In genomic region chr11:118886681-118887111, GRCh38 we compare ENCODE assay signal across 13 cellular contexts. TPM values are rescaled to one million over a fixed set of nuclear protein-coding genes. Genes with fewer than 3 reads are reported as not detected.
DNase-seq lines count a peak whose midpoint lies in the region; ATAC-seq, FAIRE-seq and TF ChIP-seq lines count a peak whose summit lies in the region.
"Had no signal": no experiment of that assay in that cellular context is flagged by ENCODE, and none has a peak within 500 bp of the region (broad histone marks: within the 10 kb centered on the region; RNA-seq: fewer than 3 reads in every experiment).

No MANE protein-coding gene starts in this region.

- H3K9me3 ChIP-seq in esophagus squamous epithelium (no peaks in the 10 kb centered on the region), upper lobe of right lung (no peaks in the 10 kb centered on the region), HepG2 (ENCODE audit: low read length) (no peaks in the 10 kb centered on the region)
- H3K9me3 ChIP-seq: HAP-1 had no signal

- peak overlapping the region; percentile 26 for H3K4me3 Mint-ChIP-seq in activated naive CD4-positive, alpha-beta T cell treated with anti-CD3 and anti-CD28 coated beads for 36 hours
- H3K4me3 Mint-ChIP-seq: neural crest cell had no signal

- H3K36me3 Mint-ChIP-seq in activated naive CD4-positive, alpha-beta T cell treated with anti-CD3 and anti-CD28 coated beads for 36 hours (ENCODE audit: low read depth): peaks cover 43% of the 10 kb centered on the region

- no peak overlapping the region for H2AFZ ChIP-seq in HepG2 (ENCODE audit: low read length)

- H3K36me3 ChIP-seq in esophagus squamous epithelium: no peaks in the 10 kb centered on the region
- no peaks in the 10 kb centered on the region for H3K36me3 ChIP-seq in upper lobe of right lung
- no peaks in the 10 kb centered on the region for H3K36me3 ChIP-seq in HepG2 (replicated peaks in 1 of 2; ENCODE audit: control insufficient read depth in 1 of 2, insufficient read depth in 2 of 2, low read length in 2 of 2)
- H3K36me3 ChIP-seq: HAP-1 had no signal

- H3K4me1 Mint-ChIP-seq in activated naive CD4-positive, alpha-beta T cell treated with anti-CD3 and anti-CD28 coated beads for 36 hours (ENCODE audit: low read depth): peaks cover 82% of the 10 kb centered on the region

- no peak for TF ChIP-seq CTCF in esophagus squamous epithelium (IDR thresholded peaks at IDR 0.05)
- no peak for TF ChIP-seq CTCF in upper lobe of right lung (IDR thresholded peaks at IDR 0.05)
- no peak for TF ChIP-seq CTCF in HepG2 (CRISPR knock-in tag; IDR thresholded peaks at IDR 0.05)

- H3K27me3 ChIP-seq in esophagus squamous epithelium (no peaks in the 10 kb centered on the region), upper lobe of right lung (no peaks in the 10 kb centered on the region), HepG2 (ENCODE audit: control insufficient read depth in 1 of 2, insufficient read depth in 2 of 2, low read length in 2 of 2) (peaks cover 8 to 62% of the 10 kb centered on the region in 2 experiments; a peak in 4 of 5 replicates)

- TF ChIP-seq POLR2A in esophagus squamous epithelium (IDR thresholded peaks at IDR 0.05): no peak
- TF ChIP-seq POLR2A in HepG2 (IDR thresholded peaks at IDR 0.05; ENCODE audit: insufficient read depth in 1 of 2, low read depth in 2 of 2, low read length in 2 of 2): no peak

- 59 to 90% methylated on average over 4 to 5 of the region's 8 CpGs for WGBS in esophagus squamous epithelium, 2 donors
- WGBS in HepG2 (ENCODE audit: low lambda C conversion rate): 81% methylated on average over 7 of the region's 8 CpGs

- H3K9me3 Mint-ChIP-seq in activated naive CD4-positive, alpha-beta T cell treated with anti-CD3 and anti-CD28 coated beads for 36 hours: no peaks in the 10 kb centered on the region
- H3K9me3 Mint-ChIP-seq: neural crest cell had no signal

- H3K9ac ChIP-seq in HepG2 (ENCODE audit: insufficient read depth, low read depth, low read length): no peak overlapping the region

- H3K4me2 ChIP-seq in HepG2 (ENCODE audit: low read depth, low read length): no peak overlapping the region

- H3K27me3 Mint-ChIP-seq in activated naive CD4-positive, alpha-beta T cell treated with anti-CD3 and anti-CD28 coated beads for 36 hours (ENCODE audit: low read depth): no peaks in the 10 kb centered on the region

- DNase-seq in activated naive CD4-positive, alpha-beta T cell treated with anti-CD3 and anti-CD28 coated beads for 36 hours: no peak
- DNase-seq in activated naive CD4-positive, alpha-beta T cell treated with anti-CD3 and anti-CD28 coated beads, Interleukin-2, amount 50 U/mL, for 16 hours: no peak
- DNase-seq in MV-4-11 (lab: John Stamatoyannopoulos, UW): peak; percentile 72
- DNase-seq in esophagus squamous epithelium (lab: John Stamatoyannopoulos, UW): no peak
- no peak for DNase-seq in upper lobe of right lung
- no peak for DNase-seq in HepG2 (ENCODE audit: low spot score)
- no peak for DNase-seq in RCC 7860 (ENCODE audit: low spot score)
- DNase-seq: activated gamma-delta T cell, NCI-H446 had no signal

- no TSS peak for BruUV-seq in HepG2 (replicated peaks; lab: Mats Ljungman, UMichigan)

- TF ChIP-seq EP300 in HepG2 (IDR thresholded peaks at IDR 0.05; ENCODE audit: low read depth in 2 of 2, low read length in 2 of 2): no peak
- no peak for TF ChIP-seq EP300 in HepG2 (CRISPR knock-in tag; IDR thresholded peaks at IDR 0.05; ENCODE audit: borderline replicate concordance)

- peaks cover 7 to 34% (median 24%) of the 10 kb centered on the region in 3 donors for H3K4me1 ChIP-seq in esophagus squamous epithelium
- peaks cover 27% of the 10 kb centered on the region for H3K4me1 ChIP-seq in upper lobe of right lung
- peaks cover 37% of the 10 kb centered on the region for H3K4me1 ChIP-seq in HepG2 (ENCODE audit: insufficient read depth, low read length)
- H3K4me1 ChIP-seq: HAP-1 had no signal

- no peaks in the 10 kb centered on the region for H4K20me1 ChIP-seq in HepG2 (ENCODE audit: insufficient read depth, low read length)

- no peaks in the 10 kb centered on the region for H3K79me2 ChIP-seq in HepG2 (ENCODE audit: insufficient read depth, low read length)

- POLR2A ChIA-PET in HepG2 (lab: Yijun Ruan, JAX): no interaction called here

- no peak for FAIRE-seq in HepG2 (lab: Jason Lieb, UNC)
- no peak for FAIRE-seq in RCC 7860 (lab: Jason Lieb, UNC)
- FAIRE-seq: TTC549 had no signal

- in situ Hi-C loops in HepG2 (cut with HindIII; ENCODE audit: extremely low pct_ligation_motif_present, low pct_unique_long_range_greater_than_20kb): no loop called here

- CTCF ChIA-PET in activated naive CD4-positive, alpha-beta T cell treated with anti-CD3 and anti-CD28 coated beads for 36 hours (lab: Charles Lee): interaction anchor here (2.9 kb wide), 1 partner anchor 197 kb away, joined by 7 read pairs; no protein-coding TSS in a partner anchor
- CTCF ChIA-PET in HepG2 (lab: Yijun Ruan, JAX; ENCODE audit: low intra/inter-chr PET ratio, low total read pairs): no interaction called here

- H3K4me3 ChIP-seq in esophagus squamous epithelium: peak overlapping the region in 1 of 4 donors; percentile 11
- no peak overlapping the region for H3K4me3 ChIP-seq in upper lobe of right lung
- H3K4me3 ChIP-seq in HepG2 (replicated peaks in 1 of 3; ENCODE audit: insufficient read depth in 1 of 3, low read depth in 2 of 3, low read length in 3 of 3): no peak overlapping the region
- H3K4me3 ChIP-seq: HAP-1 had no signal

- no peak for TF ChIP-seq RAD21 in HepG2 (CRISPR knock-in tag; IDR thresholded peaks at IDR 0.05)

- no peak overlapping the region for H3K27ac Mint-ChIP-seq in activated naive CD4-positive, alpha-beta T cell treated with anti-CD3 and anti-CD28 coated beads for 36 hours

- ATAC-seq in upper lobe of right lung (peak; percentile 12), HepG2 (no peak), GM21367 (IDR thresholded peaks at IDR 0.05; ENCODE audit: unreplicated experiment) (no peak)

- peak overlapping the region in 3 of 4 donors; percentile 70 to 79 (median 73) for H3K27ac ChIP-seq in esophagus squamous epithelium
- no peak overlapping the region for H3K27ac ChIP-seq in upper lobe of right lung
- no peak overlapping the region for H3K27ac ChIP-seq in HepG2 (ENCODE audit: extremely low read length, insufficient read depth, low read length)

- intact Hi-C loops in activated naive CD4-positive, alpha-beta T cell treated with anti-CD3 and anti-CD28 coated beads for 36 hours (cut with micrococcal nuclease): no loop called here
- intact Hi-C loops in esophagus squamous epithelium (cut with DNase I): no loop called here
- intact Hi-C loops in upper lobe of right lung (cut with DNase I): no loop called here
- intact Hi-C loops in HepG2 (cut with micrococcal nuclease; ENCODE audit: unreplicated experiment): no loop called here

RNA-seq across cellular contexts. Expression of gene CXCR5, which starts 3.0 kb away (rescaled TPM):
- total RNA-seq in activated naive CD4-positive, alpha-beta T cell treated with anti-CD3 and anti-CD28 coated beads for 36 hours: 10 to 100 TPM; 25.6 to 26.1 TPM
- under 1 TPM in 1 of 4 donors, not detected in 3; 0.06 TPM for total RNA-seq in esophagus squamous epithelium
- total RNA-seq in upper lobe of right lung: not detected
- total RNA-seq in HepG2 (2016; rRNA removed; fragmentation: Illumina TruSeq; extraction: Trizol): not detected in 2 replicates
- total RNA-seq in HepG2 (2016; cell fraction: cytosol; rRNA removed; fragmentation: Illumina TruSeq; extraction: Trizol; ENCODE audit: low read depth): not detected in 2 replicates
- not detected in 2 replicates for total RNA-seq in HepG2 (2016; cell fraction: insoluble cytoplasmic fraction; rRNA removed; fragmentation: Illumina TruSeq; extraction: Trizol)
- not detected in 2 replicates for total RNA-seq in HepG2 (2016; cell fraction: membrane; rRNA removed; fragmentation: Illumina TruSeq; extraction: Trizol)
- total RNA-seq in HepG2 (2016; cell fraction: nucleus; rRNA removed; fragmentation: Illumina TruSeq; extraction: Trizol): not detected in 2 replicates
- not detected in 2 replicates for polyA plus RNA-seq in HepG2 (2011; rRNA removed)
- not detected in 2 replicates for polyA plus RNA-seq in HepG2 (2011; cell fraction: cytosol; rRNA removed)
- polyA plus RNA-seq in HepG2 (2011; cell fraction: nucleus; rRNA removed): not detected in 2 replicates
- polyA plus RNA-seq in HepG2 (2012): not detected in 2 replicates
- polyA plus RNA-seq in HepG2 (2016; cell fraction: cytosol; fragmentation: Illumina TruSeq; extraction: Trizol; ENCODE audit: low read depth): not detected in 2 replicates
- polyA plus RNA-seq in HepG2 (2016; cell fraction: insoluble cytoplasmic fraction; fragmentation: Illumina TruSeq; extraction: Trizol; ENCODE audit: low read depth): not detected in 2 replicates
- not detected in 2 replicates for polyA plus RNA-seq in HepG2 (2016; cell fraction: membrane; fragmentation: Illumina TruSeq; extraction: Trizol; ENCODE audit: low read depth)
- polyA plus RNA-seq in HepG2 (2016; cell fraction: nucleus; fragmentation: Illumina TruSeq; extraction: Trizol; ENCODE audit: insufficient read depth, low read depth): not detected in 2 replicates
- not detected in 2 replicates for polyA minus RNA-seq in HepG2 (2011; rRNA and poly(A)+ RNA removed; ENCODE audit: low replicate concordance)
- polyA minus RNA-seq in HepG2 (2011; cell fraction: cytosol; rRNA and poly(A)+ RNA removed): not detected in 2 replicates
- polyA minus RNA-seq in HepG2 (2011; cell fraction: nucleus; rRNA and poly(A)+ RNA removed): not detected in 2 replicates
- total RNA-seq: neural crest cell had no signal

RNA-seq across cellular contexts. Expression of gene BCL9L, which starts 39.0 kb away (rescaled TPM):
- total RNA-seq in activated naive CD4-positive, alpha-beta T cell treated with anti-CD3 and anti-CD28 coated beads for 36 hours: 10 to 100 TPM; 33.3 to 36.1 TPM
- 10 to 100 TPM; 16.4 to 29.6 (median 18.9) TPM for total RNA-seq in esophagus squamous epithelium
- 62.5 TPM for total RNA-seq in upper lobe of right lung
- 3.7 and 5.5 TPM in 2 replicates for total RNA-seq in HepG2 (2016; rRNA removed; fragmentation: Illumina TruSeq; extraction: Trizol)
- 1.4 and 2.2 TPM in 2 replicates for total RNA-seq in HepG2 (2016; cell fraction: cytosol; rRNA removed; fragmentation: Illumina TruSeq; extraction: Trizol; ENCODE audit: low read depth)
- total RNA-seq in HepG2 (2016; cell fraction: insoluble cytoplasmic fraction; rRNA removed; fragmentation: Illumina TruSeq; extraction: Trizol): 3.5 and 4.0 TPM in 2 replicates
- total RNA-seq in HepG2 (2016; cell fraction: membrane; rRNA removed; fragmentation: Illumina TruSeq; extraction: Trizol): 3.8 and 4.9 TPM in 2 replicates
- total RNA-seq in HepG2 (2016; cell fraction: nucleus; rRNA removed; fragmentation: Illumina TruSeq; extraction: Trizol): 9.3 and 12.2 TPM in 2 replicates
- 4.1 and 4.5 TPM in 2 replicates for polyA plus RNA-seq in HepG2 (2011; rRNA removed)
- 1.1 and 1.9 TPM in 2 replicates for polyA plus RNA-seq in HepG2 (2011; cell fraction: cytosol; rRNA removed)
- 7.0 and 13.4 TPM in 2 replicates for polyA plus RNA-seq in HepG2 (2011; cell fraction: nucleus; rRNA removed)
- 10.4 and 11.2 TPM in 2 replicates for polyA plus RNA-seq in HepG2 (2012)
- polyA plus RNA-seq in HepG2 (2016; cell fraction: cytosol; fragmentation: Illumina TruSeq; extraction: Trizol; ENCODE audit: low read depth): 0.58 and 0.67 TPM in 2 replicates
- 9.7 and 15.0 TPM in 2 replicates for polyA plus RNA-seq in HepG2 (2016; cell fraction: insoluble cytoplasmic fraction; fragmentation: Illumina TruSeq; extraction: Trizol; ENCODE audit: low read depth)
- 1.5 and 1.9 TPM in 2 replicates for polyA plus RNA-seq in HepG2 (2016; cell fraction: membrane; fragmentation: Illumina TruSeq; extraction: Trizol; ENCODE audit: low read depth)
- 21.7 and 33.9 TPM in 2 replicates for polyA plus RNA-seq in HepG2 (2016; cell fraction: nucleus; fragmentation: Illumina TruSeq; extraction: Trizol; ENCODE audit: insufficient read depth, low read depth)
- 4.8 and 11.8 TPM in 2 replicates for polyA minus RNA-seq in HepG2 (2011; rRNA and poly(A)+ RNA removed; ENCODE audit: low replicate concordance)
- polyA minus RNA-seq in HepG2 (2011; cell fraction: cytosol; rRNA and poly(A)+ RNA removed): 6.2 and 6.8 TPM in 2 replicates
- 5.5 and 6.5 TPM in 2 replicates for polyA minus RNA-seq in HepG2 (2011; cell fraction: nucleus; rRNA and poly(A)+ RNA removed)

Comparison
In these comparisons a context has a peak if more than half of its experiments do, and no peak if none do; other contexts are left out.
1. H3K27ac ChIP-seq: peak in esophagus squamous epithelium (3 of 4); none in upper lobe of right lung (single experiment) and HepG2 (single experiment).
2. RNA of gene CXCR5, which starts 3.0 kb away (total RNA-seq): 25.6 to 26.1 TPM in activated naive CD4-positive, alpha-beta T cell treated with anti-CD3 and anti-CD28 coated beads for 36 hours; not detected in upper lobe of right lung (single experiment), 0.06 TPM in esophagus squamous epithelium and not detected in HepG2; every median in the first group is over 10 times any median in the second.